ENCODE assay signal across 8 cellular contexts in the genomic region with DNA sequence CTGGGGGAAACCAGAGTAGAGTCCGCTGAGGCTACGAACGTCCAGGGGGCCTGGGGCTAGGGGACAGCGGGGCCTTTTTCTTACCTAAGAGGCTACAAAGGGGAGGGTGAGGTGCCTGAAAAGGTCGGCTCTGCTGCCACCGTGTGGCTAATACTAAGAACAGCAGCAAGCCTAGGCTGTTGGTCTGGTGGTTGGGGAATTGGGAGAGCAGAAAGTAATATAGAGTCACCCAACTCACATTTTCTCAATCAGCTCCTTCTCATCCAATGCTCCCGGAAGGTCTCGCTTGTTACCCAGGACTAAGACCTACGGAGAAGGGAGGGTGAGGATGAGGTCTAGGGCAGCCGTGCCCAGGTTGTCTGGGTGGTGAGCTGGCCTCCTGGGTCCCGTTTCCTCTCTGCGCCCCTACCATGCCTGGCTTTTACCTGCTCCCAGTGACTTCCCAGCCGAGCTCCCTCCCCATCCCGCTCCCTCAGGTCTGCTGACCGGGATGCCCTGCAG. TPM values are rescaled to one million over a fixed set of nuclear protein-coding genes. Genes with fewer than 3 reads are reported as not detected.
DNase-seq lines count a peak whose midpoint lies in the region; ATAC-seq and TF ChIP-seq lines count a peak whose summit lies in the region.

No MANE protein-coding gene starts in this region.

- H4K20me1 ChIP-seq in hepatocyte (ENCODE audit: insufficient read depth, poor library complexity, severe bottlenecking): peaks cover 18% of the 10 kb centered on the region

- POLR2A ChIA-PET in T-cell (lab: Charles Lee): interaction anchor here in 1 of 2 donors (0.6 kb wide), 1 partner anchor 233 kb away, joined by 5 read pairs; no protein-coding TSS in a partner anchor

- peak; percentile 91 for DNase-seq in COLO829 (ENCODE audit: low spot score)
- peak; percentile 76 for DNase-seq in NCI-H1436 (lab: John Stamatoyannopoulos, UW)
- DNase-seq in T-cell: peak in 24 of 34 experiments; percentile 18 to 54 (median 38)
- DNase-seq in astrocyte of the spinal cord (ENCODE audit: low read depth, low spot score): peak; percentile 59
- DNase-seq in hepatocyte (ENCODE audit: low spot score): peak; percentile 84
- DNase-seq in sciatic nerve (ENCODE audit: low spot score): peak; percentile 66

- peak; percentile 68 for ATAC-seq in GM21723 (IDR thresholded peaks at IDR 0.05; ENCODE audit: unreplicated experiment)
- ATAC-seq in T-cell (replicated peaks in 1 of 4): peak; percentile 84 to 88 (median 86)
- peak; percentile 52 for ATAC-seq in sciatic nerve
- ATAC-seq in HG03095 (IDR thresholded peaks at IDR 0.05; ENCODE audit: unreplicated experiment): no peak

- CTCF ChIA-PET in T-cell (lab: Charles Lee): interaction anchor here (0.5 to 2.8 kb wide), 12 partner anchors 8 to 255 kb away, joined by 3 to 8 read pairs (median 3); no protein-coding TSS in a partner anchor

- no peak overlapping the region for H3K27ac Mint-ChIP-seq in T-cell

- H3K36me3 Mint-ChIP-seq in T-cell: peaks cover 14% of the 10 kb centered on the region

- no peak overlapping the region for H2AFZ ChIP-seq in hepatocyte

- peaks cover 22% of the 10 kb centered on the region for H3K79me2 ChIP-seq in hepatocyte

- H3K4me2 ChIP-seq in hepatocyte: no peak overlapping the region

- H3K9me3 Mint-ChIP-seq in T-cell: no peaks in the 10 kb centered on the region

- H3K4me1 Mint-ChIP-seq in T-cell: peaks cover 0 to 10% (median 9%) of the 10 kb centered on the region in 3 donors

- H3K9me3 ChIP-seq in hepatocyte (ENCODE audit: low read depth): no peaks in the 10 kb centered on the region

- WGBS in hepatocyte (ENCODE audit: low lambda C conversion rate, missing lambda C conversion rate): 50% methylated on average over 15 of the region's 15 CpGs

- no peak overlapping the region for H3K4me3 Mint-ChIP-seq in T-cell

- no peak overlapping the region for H3K27ac ChIP-seq in hepatocyte

- no peaks in the 10 kb centered on the region for H3K27me3 ChIP-seq in hepatocyte

- no peaks in the 10 kb centered on the region for H3K4me1 ChIP-seq in hepatocyte (ENCODE audit: insufficient read depth)

- no peaks in the 10 kb centered on the region for H3K9me2 ChIP-seq in hepatocyte (replicated peaks; ENCODE audit: insufficient read depth)

- H3K4me3 ChIP-seq in astrocyte of the spinal cord (ENCODE audit: low read depth, low read length) (no peak overlapping the region), hepatocyte (no peak overlapping the region)

- in situ Hi-C loops in astrocyte of the spinal cord (cut with HindIII; ENCODE audit: low sequenced_read_pairs): no loop called here

- no peaks in the 10 kb centered on the region for H3K27me3 Mint-ChIP-seq in T-cell

- TF ChIP-seq CTCF in astrocyte of the spinal cord (IDR thresholded peaks at IDR 0.05; ENCODE audit: low read depth, low read length) (peak; percentile 90), hepatocyte (IDR thresholded peaks at IDR 0.05; ENCODE audit: poor library complexity) (peak; percentile 83)

- no peaks in the 10 kb centered on the region for H3K36me3 ChIP-seq in hepatocyte (replicated peaks; ENCODE audit: insufficient read depth, low read depth)

- intact Hi-C loops in sciatic nerve (cut with DNase I): no loop called here

RNA-seq across cellular contexts. Expression of gene ARL8A, which starts 9.3 kb away (rescaled TPM):
- total RNA-seq in T-cell (10 to 100 TPM; 37.8 to 70.2 (median 50.9) TPM), hepatocyte (28.9 and 32.7 TPM in 2 replicates), sciatic nerve (112 TPM)
- 56.0 and 65.9 TPM in 2 replicates for polyA plus RNA-seq in hepatocyte

RNA-seq across cellular contexts. Expression of gene GPR37L1, which starts 12.6 kb away (rescaled TPM):
- total RNA-seq in T-cell (not detected), hepatocyte (under 0.01 TPM in 1 of 2 replicates, not detected in the other), sciatic nerve (33.3 TPM)
- 0.39 and 0.47 TPM in 2 replicates for polyA plus RNA-seq in hepatocyte

RNA-seq across cellular contexts. Expression of gene PTPN7, which starts 25.1 kb away (rescaled TPM):
- 100 to 1,000 TPM in 1 of 5 donors, 10 to 100 TPM in 4; 67.1 to 124 (median 71.7) TPM for total RNA-seq in T-cell
- total RNA-seq in hepatocyte: not detected in 2 replicates
- polyA plus RNA-seq in hepatocyte: 0.35 and 0.41 TPM in 2 replicates
- total RNA-seq in sciatic nerve: 2.5 TPM

RNA-seq across cellular contexts. Expression of gene LGR6, which starts 58.3 kb away (rescaled TPM):
- total RNA-seq in T-cell (10 to 100 TPM in 1 of 5 donors, 1 to 10 TPM in 3, under 1 TPM in 1; 0.58 to 13.1 (median 1.8) TPM), hepatocyte (0.32 and 0.80 TPM in 2 replicates), sciatic nerve (0.53 TPM)
- 1.1 and 1.5 TPM in 2 replicates for polyA plus RNA-seq in hepatocyte

Comparison
In these comparisons a context has a peak if more than half of its experiments do, and no peak if none do; other contexts are left out.
1. DNase-seq: peak in every context shown above with its lines; median percentile 91 in COLO829; 84 in hepatocyte; 76 in NCI-H1436; 66 in sciatic nerve; 59 in astrocyte of the spinal cord; 38 in T-cell.
2. RNA of gene GPR37L1, which starts 12.6 kb away (total RNA-seq): 33.3 TPM in sciatic nerve (single experiment); not detected in T-cell and under 0.01 TPM in hepatocyte; every median in the first group is over 10 times any median in the second.
3. RNA of gene PTPN7, which starts 25.1 kb away (total RNA-seq): 67.1 to 124 TPM in T-cell; 2.5 TPM in sciatic nerve (single experiment) and not detected in hepatocyte; every median in the first group is over 10 times any median in the second.